21 cellular contexts compared by ENCODE assay signal in genomic region chr7:45126920-45127319, GRCh38. TPM values are rescaled to one million over a fixed set of nuclear protein-coding genes. Genes with fewer than 3 reads are reported as not detected.
DNase-seq lines count a peak whose midpoint lies in the region; ATAC-seq and TF ChIP-seq lines count a peak whose summit lies in the region.
"Had no signal": no experiment of that assay in that cellular context is flagged by ENCODE, and none has a peak within 500 bp of the region (broad histone marks: within the 10 kb centered on the region; RNA-seq: fewer than 3 reads in every experiment).

No MANE protein-coding gene starts in this region.

- POLR2A ChIA-PET in activated CD8-positive, alpha-beta T cell treated with anti-CD3 and anti-CD28 coated beads for 36 hours (lab: Charles Lee): interaction anchor here (0.6 to 1.4 kb wide), 3 partner anchors 15 to 267 kb away, joined by 3 to 5 read pairs (median 5); partner anchors contain the start of gene TBRG4

- H3K4ac ChIP-seq in neuronal stem cell (ENCODE audit: low read length): peak overlapping the region; percentile 76

- H3K4me1 ChIP-seq in neuronal stem cell (ENCODE audit: control insufficient read depth in 2 of 2, insufficient read depth in 1 of 2, low read depth in 1 of 2, low read length in 2 of 2) (peaks cover 5 to 9% of the 10 kb centered on the region in 2 donors), endodermal cell (ENCODE audit: control insufficient read depth, insufficient read depth, low read length) (no peaks in the 10 kb centered on the region)
- H3K4me1 ChIP-seq: A549, BE2C had no signal

- peak overlapping the region; percentile 73 to 86 for H3K27ac Mint-ChIP-seq in natural killer cell
- H3K27ac Mint-ChIP-seq in natural killer cell treated with Interleukin-12 subunit alpha and Interleukin-12 subunit beta and Interleukin-15 and Interleukin-18, amount 100 ng/mL, for 72 hours: no peak overlapping the region
- H3K27ac Mint-ChIP-seq in chondrocyte (ENCODE audit: unreplicated experiment): no peak overlapping the region
- H3K27ac Mint-ChIP-seq in activated CD8-positive, alpha-beta T cell treated with anti-CD3 and anti-CD28 coated beads for 36 hours: no peak overlapping the region
- no peak overlapping the region for H3K27ac Mint-ChIP-seq in endodermal cell

- no peak overlapping the region for H4K91ac ChIP-seq in neuronal stem cell (ENCODE audit: low read depth, low read length, poor library complexity)

- DNase-seq in natural killer cell (no peak), chondrocyte (ENCODE audit: low spot score) (peak; percentile 63), neuronal stem cell (ENCODE audit: low spot score) (no peak), endodermal cell (no peak)
- no peak for DNase-seq in natural killer cell treated with Interleukin-12 subunit alpha and Interleukin-12 subunit beta and Interleukin-15 and Interleukin-18, amount 100 ng/mL, for 72 hours (ENCODE audit: low spot score)
- no peak for DNase-seq in activated CD8-positive, alpha-beta T cell treated with anti-CD3 and anti-CD28 coated beads for 36 hours
- DNase-seq: 8988T; ACHN; AML-193; BE2C; C1 segment of cervical spinal cord; Calu3; CD4-positive, alpha-beta memory T cell; COR-L47; DMS53; DMS79 treated with DMSO at 0.1 percent for 48 hours; GM23248; H7; HCEC 1CT had no signal

- H4K8ac ChIP-seq in neuronal stem cell (ENCODE audit: low read depth, low read length): no peak overlapping the region

- no peaks in the 10 kb centered on the region for H3K9me3 ChIP-seq in neuronal stem cell (replicated peaks in 1 of 2; ENCODE audit: control insufficient read depth in 2 of 2, insufficient read depth in 1 of 2, low read depth in 1 of 2, low read length in 2 of 2)
- H3K9me3 ChIP-seq in endodermal cell (ENCODE audit: control insufficient read depth, low read length): no peaks in the 10 kb centered on the region
- H3K9me3 ChIP-seq: A549, BE2C had no signal

- H3K9me3 Mint-ChIP-seq in natural killer cell: no peaks in the 10 kb centered on the region
- no peaks in the 10 kb centered on the region for H3K9me3 Mint-ChIP-seq in natural killer cell treated with Interleukin-12 subunit alpha and Interleukin-12 subunit beta and Interleukin-15 and Interleukin-18, amount 100 ng/mL, for 72 hours
- H3K9me3 Mint-ChIP-seq in chondrocyte (ENCODE audit: low read depth): no peaks in the 10 kb centered on the region
- H3K9me3 Mint-ChIP-seq in activated CD8-positive, alpha-beta T cell treated with anti-CD3 and anti-CD28 coated beads for 36 hours: no peaks in the 10 kb centered on the region
- no peaks in the 10 kb centered on the region for H3K9me3 Mint-ChIP-seq in endodermal cell

- H3K27ac ChIP-seq in neuronal stem cell (replicated peaks; ENCODE audit: low read length): no peak overlapping the region
- H3K27ac ChIP-seq in endodermal cell (ENCODE audit: low read depth, low read length): no peak overlapping the region
- H3K27ac ChIP-seq: A549, GM23248 had no signal

- intact Hi-C loops in natural killer cell (cut with micrococcal nuclease): no loop called here
- intact Hi-C loops in activated CD8-positive, alpha-beta T cell treated with anti-CD3 and anti-CD28 coated beads for 36 hours (cut with micrococcal nuclease): no loop called here

- H3K27me3 ChIP-seq in neuronal stem cell (ENCODE audit: control insufficient read depth in 3 of 3, insufficient read depth in 3 of 3, low read depth in 1 of 3, low read length in 3 of 3) (peaks cover 0 to 15% (median 2%) of the 10 kb centered on the region in 3 experiments), endodermal cell (ENCODE audit: control insufficient read depth, insufficient read depth, low read length, poor library complexity, severe bottlenecking) (no peaks in the 10 kb centered on the region)
- H3K27me3 ChIP-seq: BE2C had no signal

- no peak for ATAC-seq in natural killer cell
- no peak for ATAC-seq in natural killer cell treated with Interleukin-12 subunit alpha and Interleukin-12 subunit beta and Interleukin-15 and Interleukin-18, amount 100 ng/mL, for 72 hours
- no peak for ATAC-seq in GM18907 (IDR thresholded peaks at IDR 0.05; ENCODE audit: unreplicated experiment)
- no peak for ATAC-seq in activated CD8-positive, alpha-beta T cell treated with anti-CD3 and anti-CD28 coated beads for 36 hours
- ATAC-seq: A549 had no signal

- H2AK5ac ChIP-seq in neuronal stem cell (ENCODE audit: low read depth, low read length): no peak overlapping the region

- H3K4me1 Mint-ChIP-seq in natural killer cell (peaks cover 19 to 31% of the 10 kb centered on the region in 2 donors), chondrocyte (ENCODE audit: low read depth) (no peaks in the 10 kb centered on the region), endodermal cell (peaks cover 6% of the 10 kb centered on the region)
- peaks cover 11 to 16% of the 10 kb centered on the region in 2 donors for H3K4me1 Mint-ChIP-seq in natural killer cell treated with Interleukin-12 subunit alpha and Interleukin-12 subunit beta and Interleukin-15 and Interleukin-18, amount 100 ng/mL, for 72 hours (ENCODE audit: low read depth in 2 of 2)
- peaks cover 13% of the 10 kb centered on the region for H3K4me1 Mint-ChIP-seq in activated CD8-positive, alpha-beta T cell treated with anti-CD3 and anti-CD28 coated beads for 36 hours (ENCODE audit: low read depth)

- H3K4me2 ChIP-seq in neuronal stem cell (ENCODE audit: insufficient read depth, low read length, poor library complexity, severe bottlenecking): no peak overlapping the region
- H3K4me2 ChIP-seq: A549 had no signal

- WGBS in neuronal stem cell (ENCODE audit: extremely low coverage in 2 of 2, insufficient read length in 2 of 2, insufficient replicate concordance in 1 of 2), 2 donors: no CpG with 5 or more reads among the region's 6 CpGs
- WGBS in endodermal cell (ENCODE audit: insufficient coverage in 1 of 2, insufficient read length in 1 of 2), 2 experiments: 88 to 100% methylated on average over 1 to 6 of the region's 6 CpGs

- H2BK12ac ChIP-seq in neuronal stem cell (ENCODE audit: low read length): no peak overlapping the region

- H3K14ac ChIP-seq in neuronal stem cell (ENCODE audit: low read length): no peak overlapping the region

- peaks cover 2% of the 10 kb centered on the region for H3K79me1 ChIP-seq in neuronal stem cell (ENCODE audit: low read depth, low read length)

- H2BK5ac ChIP-seq in neuronal stem cell (ENCODE audit: low read length): no peak overlapping the region

- H3K4me3 ChIP-seq in neuronal stem cell (ENCODE audit: low read length in 2 of 2) (no peak overlapping the region), endodermal cell (ENCODE audit: low read length) (no peak overlapping the region)
- H3K4me3 ChIP-seq: A549, GM23248 had no signal

- H3K36me3 Mint-ChIP-seq in natural killer cell (no peaks in the 10 kb centered on the region), chondrocyte (ENCODE audit: low read depth) (no peaks in the 10 kb centered on the region), endodermal cell (ENCODE audit: low read depth) (no peaks in the 10 kb centered on the region)
- no peaks in the 10 kb centered on the region for H3K36me3 Mint-ChIP-seq in natural killer cell treated with Interleukin-12 subunit alpha and Interleukin-12 subunit beta and Interleukin-15 and Interleukin-18, amount 100 ng/mL, for 72 hours
- no peaks in the 10 kb centered on the region for H3K36me3 Mint-ChIP-seq in activated CD8-positive, alpha-beta T cell treated with anti-CD3 and anti-CD28 coated beads for 36 hours (ENCODE audit: low read depth)
- H3K36me3 Mint-ChIP-seq: CD4-positive, alpha-beta memory T cell had no signal

- peak overlapping the region; percentile 73 for H2AFZ ChIP-seq in neuronal stem cell (ENCODE audit: low read length)
- H2AFZ ChIP-seq: GM23248 had no signal

- TF ChIP-seq CTCF in natural killer cell (IDR thresholded peaks at IDR 0.05): no peak
- no peak for TF ChIP-seq CTCF in chondrocyte (IDR thresholded peaks at IDR 0.05)
- no peak for TF ChIP-seq CTCF in activated CD8-positive, alpha-beta T cell treated with anti-CD3 and anti-CD28 coated beads for 36 hours (IDR thresholded peaks at IDR 0.05)
- TF ChIP-seq CTCF in endodermal cell (conservative IDR thresholded peaks at IDR 0.05): no peak

- H3K18ac ChIP-seq in neuronal stem cell (ENCODE audit: low read length): no peak overlapping the region

- H3K4me3 Mint-ChIP-seq in natural killer cell: no peak overlapping the region
- H3K4me3 Mint-ChIP-seq in natural killer cell treated with Interleukin-12 subunit alpha and Interleukin-12 subunit beta and Interleukin-15 and Interleukin-18, amount 100 ng/mL, for 72 hours: no peak overlapping the region
- H3K4me3 Mint-ChIP-seq in chondrocyte (ENCODE audit: unreplicated experiment): no peak overlapping the region
- H3K4me3 Mint-ChIP-seq in activated CD8-positive, alpha-beta T cell treated with anti-CD3 and anti-CD28 coated beads for 36 hours: no peak overlapping the region
- no peak overlapping the region for H3K4me3 Mint-ChIP-seq in endodermal cell
- H3K4me3 Mint-ChIP-seq: CD4-positive, alpha-beta memory T cell had no signal

- H3K36me3 ChIP-seq in neuronal stem cell (replicated peaks in 1 of 2; ENCODE audit: control insufficient read depth in 2 of 2, insufficient read depth in 2 of 2, low read length in 2 of 2) (no peaks in the 10 kb centered on the region), endodermal cell (ENCODE audit: control insufficient read depth, insufficient read depth, low read length) (no peaks in the 10 kb centered on the region)
- H3K36me3 ChIP-seq: BE2C had no signal

- H3K9ac ChIP-seq in neuronal stem cell (ENCODE audit: low read depth, low read length, poor library complexity): no peak overlapping the region
- H3K9ac ChIP-seq in endodermal cell (ENCODE audit: extremely low read depth, low read length, poor library complexity, severe bottlenecking): no peak overlapping the region
- H3K9ac ChIP-seq: GM23248 had no signal

- no peak overlapping the region for H2BK120ac ChIP-seq in neuronal stem cell (ENCODE audit: low read depth, low read length)

- no peak overlapping the region for H3K23ac ChIP-seq in neuronal stem cell (ENCODE audit: low read depth, low read length, poor library complexity)

- H2BK15ac ChIP-seq in neuronal stem cell (ENCODE audit: low read length): no peak overlapping the region

- CTCF ChIA-PET in activated CD8-positive, alpha-beta T cell treated with anti-CD3 and anti-CD28 coated beads for 36 hours (lab: Charles Lee): interaction anchor here (1.8 kb wide), 1 partner anchor 9 kb away, joined by 6 read pairs; no protein-coding TSS in a partner anchor

- H3K27me3 Mint-ChIP-seq in natural killer cell (ENCODE audit: low read depth in 2 of 2) (no peaks in the 10 kb centered on the region), chondrocyte (ENCODE audit: low read depth) (no peaks in the 10 kb centered on the region), endodermal cell (ENCODE audit: insufficient read depth) (no peaks in the 10 kb centered on the region)
- no peaks in the 10 kb centered on the region for H3K27me3 Mint-ChIP-seq in natural killer cell treated with Interleukin-12 subunit alpha and Interleukin-12 subunit beta and Interleukin-15 and Interleukin-18, amount 100 ng/mL, for 72 hours
- no peaks in the 10 kb centered on the region for H3K27me3 Mint-ChIP-seq in activated CD8-positive, alpha-beta T cell treated with anti-CD3 and anti-CD28 coated beads for 36 hours
- H3K27me3 Mint-ChIP-seq: CD4-positive, alpha-beta memory T cell had no signal

RNA-seq across cellular contexts. Expression of gene TBRG4, which starts 15.4 kb away (rescaled TPM):
- 10 to 100 TPM; 48.6 to 56.7 (median 55.9) TPM for total RNA-seq in natural killer cell
- 100 to 1,000 TPM; 123 to 211 TPM for total RNA-seq in natural killer cell treated with Interleukin-12 subunit alpha and Interleukin-12 subunit beta and Interleukin-15 and Interleukin-18, amount 100 ng/mL, for 72 hours
- total RNA-seq in chondrocyte: 39.5 to 45.7 TPM (median 43.7 TPM) in 3 replicates
- 46.9 TPM for polyA plus RNA-seq in neuronal stem cell (2013, experiment 1 of 2)
- 46.7 TPM for polyA plus RNA-seq in neuronal stem cell (2013, experiment 2 of 2)
- total RNA-seq in activated CD8-positive, alpha-beta T cell treated with anti-CD3 and anti-CD28 coated beads for 36 hours: 100 to 1,000 TPM; 197 TPM
- total RNA-seq in endodermal cell: 10 to 100 TPM; 66.7 to 95.9 TPM
- polyA plus RNA-seq in endodermal cell (2013, experiment 1 of 2): 52.1 TPM
- 54.2 TPM for polyA plus RNA-seq in endodermal cell (2013, experiment 2 of 2)

RNA-seq across cellular contexts. Expression of gene RAMP3, which starts 30.7 kb away (rescaled TPM):
- not detected for total RNA-seq in natural killer cell
- total RNA-seq in natural killer cell treated with Interleukin-12 subunit alpha and Interleukin-12 subunit beta and Interleukin-15 and Interleukin-18, amount 100 ng/mL, for 72 hours: not detected
- not detected in 3 replicates for total RNA-seq in chondrocyte
- polyA plus RNA-seq in neuronal stem cell (2013, experiment 1 of 2): 0.15 TPM
- 0.18 TPM for polyA plus RNA-seq in neuronal stem cell (2013, experiment 2 of 2)
- not detected for total RNA-seq in activated CD8-positive, alpha-beta T cell treated with anti-CD3 and anti-CD28 coated beads for 36 hours
- total RNA-seq in endodermal cell: not detected
- polyA plus RNA-seq in endodermal cell (2013, experiment 1 of 2): not detected
- not detected for polyA plus RNA-seq in endodermal cell (2013, experiment 2 of 2)
- total RNA-seq: Calu3; CD4-positive, alpha-beta memory T cell; GM23248 had no signal
- polyA plus RNA-seq: A549, GM23248 had no signal

RNA-seq across cellular contexts. Expression of gene NACAD, which starts 38.2 kb away (rescaled TPM):
- total RNA-seq in natural killer cell (1 to 10 TPM in 1 of 3 donors, under 1 TPM in 2; 0.75 to 1.7 (median 0.78) TPM), chondrocyte (12.4 to 21.9 TPM (median 19.0 TPM) in 3 replicates), endodermal cell (1 to 10 TPM; 5.8 to 6.7 TPM)
- total RNA-seq in natural killer cell treated with Interleukin-12 subunit alpha and Interleukin-12 subunit beta and Interleukin-15 and Interleukin-18, amount 100 ng/mL, for 72 hours: 1 to 10 TPM; 1.1 to 1.9 TPM
- 3.5 TPM for polyA plus RNA-seq in neuronal stem cell (2013, experiment 1 of 2)
- polyA plus RNA-seq in neuronal stem cell (2013, experiment 2 of 2): 3.6 TPM
- total RNA-seq in activated CD8-positive, alpha-beta T cell treated with anti-CD3 and anti-CD28 coated beads for 36 hours: under 1 TPM; 0.31 to 0.50 TPM
- polyA plus RNA-seq in endodermal cell (2013, experiment 1 of 2): 25.0 TPM
- polyA plus RNA-seq in endodermal cell (2013, experiment 2 of 2): 21.5 TPM
- total RNA-seq: CD4-positive, alpha-beta memory T cell had no signal
- polyA plus RNA-seq: CD4-positive, alpha-beta memory T cell had no signal

Comparison
In these comparisons a context has a peak if more than half of its experiments do, and no peak if none do; other contexts are left out.
1. H3K27ac Mint-ChIP-seq: peak in natural killer cell (2 of 2); none in natural killer cell treated with Interleukin-12 subunit alpha and Interleukin-12 subunit beta and Interleukin-15 and Interleukin-18, amount 100 ng/mL, for 72 hours (0 of 2), chondrocyte (single experiment), activated CD8-positive, alpha-beta T cell treated with anti-CD3 and anti-CD28 coated beads for 36 hours (single experiment) and endodermal cell (single experiment).